ENCODE assay signal across 11 cellular contexts in the genomic region with DNA sequence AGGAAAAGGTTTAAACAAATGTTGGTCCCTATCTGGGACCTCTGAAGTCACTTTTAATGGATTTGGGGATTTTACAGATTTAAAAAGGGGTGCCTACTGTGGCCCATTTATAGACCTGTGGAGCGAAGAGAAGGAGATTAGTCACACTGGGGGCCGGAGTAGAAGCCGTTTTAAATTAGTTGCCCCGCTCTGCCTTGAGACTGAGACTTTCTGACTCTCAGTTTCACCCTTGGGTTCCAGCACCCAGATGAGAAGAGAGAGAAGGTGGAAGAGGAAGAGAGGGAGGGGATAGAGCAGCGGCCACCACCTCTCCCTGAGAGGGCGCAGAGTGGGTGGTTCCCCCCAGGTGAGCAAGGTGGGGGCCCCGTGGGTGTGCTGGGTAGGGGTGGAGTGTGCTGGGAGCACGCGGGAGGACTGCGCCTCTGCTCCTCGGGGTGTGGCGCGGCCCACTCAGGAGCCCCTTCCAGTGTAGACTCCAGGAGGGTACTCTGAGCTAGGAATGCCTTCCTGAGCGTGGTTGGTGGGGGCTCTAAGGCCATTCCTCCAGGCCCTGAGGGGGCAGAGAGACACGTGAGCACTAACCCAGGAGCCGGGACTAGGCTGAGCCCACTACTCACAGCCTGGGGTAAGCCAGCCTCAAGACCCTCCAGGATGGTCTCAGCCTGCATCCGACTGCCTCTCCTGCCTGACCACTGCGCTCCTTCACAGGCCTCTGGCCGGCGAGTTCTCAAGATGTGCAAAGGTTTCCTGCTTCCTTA. TPM values are rescaled to one million over a fixed set of nuclear protein-coding genes. Genes with fewer than 3 reads are reported as not detected.
A peak's percentile ranks its signal among the peaks of the same experiment; 100 is the strongest.
DNase-seq lines count a peak whose midpoint lies in the region; ATAC-seq, FAIRE-seq and TF ChIP-seq lines count a peak whose summit lies in the region.
"Had no signal": no experiment of that assay in that cellular context is flagged by ENCODE, and none has a peak within 500 bp of the region (broad histone marks: within the 10 kb centered on the region; RNA-seq: fewer than 3 reads in every experiment).

No MANE protein-coding gene starts in this region.

- H3K4me3 ChIP-seq in right atrium auricular region: peak overlapping the region in 1 of 2 donors; percentile 59
- no peak overlapping the region for H3K4me3 ChIP-seq in lung
- peak overlapping the region; percentile 80 for H3K4me3 ChIP-seq in thoracic aorta
- no peak overlapping the region for H3K4me3 ChIP-seq in small intestine (ENCODE audit: low read depth in 1 of 2, low read length in 2 of 2)

- H3K9me3 ChIP-seq in right atrium auricular region: no peaks in the 10 kb centered on the region
- H3K9me3 ChIP-seq in lung (ENCODE audit: control insufficient read depth in 2 of 2, insufficient read depth in 1 of 2, low read length in 1 of 2): no peaks in the 10 kb centered on the region
- no peaks in the 10 kb centered on the region for H3K9me3 ChIP-seq in thoracic aorta
- H3K9me3 ChIP-seq in small intestine (ENCODE audit: control insufficient read depth, low read depth): no peaks in the 10 kb centered on the region
- H3K9me3 ChIP-seq: ovary had no signal

- peaks cover 5% of the 10 kb centered on the region for H3K27me3 Mint-ChIP-seq in activated T-helper 17 cell treated with anti-CD3 and anti-CD28 coated beads, Interleukin-2, amount 50 U/mL, for 72 hours

- H3K36me3 ChIP-seq in right atrium auricular region (no peaks in the 10 kb centered on the region), lung (ENCODE audit: control insufficient read depth in 2 of 2, insufficient read depth in 2 of 2, low read length in 2 of 2) (no peaks in the 10 kb centered on the region), thoracic aorta (no peaks in the 10 kb centered on the region), small intestine (ENCODE audit: control insufficient read depth in 2 of 2, insufficient read depth in 2 of 2, low read length in 2 of 2) (no peaks in the 10 kb centered on the region)
- H3K36me3 ChIP-seq: ovary had no signal

- no peaks in the 10 kb centered on the region for H3K9me3 Mint-ChIP-seq in activated T-helper 17 cell treated with anti-CD3 and anti-CD28 coated beads, Interleukin-2, amount 50 U/mL, for 72 hours

- WGBS in lung, 2 donors: 81% methylated on average over 20 of the region's 20 CpGs
- 68 to 79% (median 71%) methylated on average over 14 to 20 of the region's 20 CpGs for WGBS in small intestine, 3 donors

- TF ChIP-seq CTCF in right atrium auricular region (IDR thresholded peaks at IDR 0.05) (no peak), lung (IDR thresholded peaks at IDR 0.05; ENCODE audit: control extremely low read depth, extremely low read depth) (no peak), thoracic aorta (IDR thresholded peaks at IDR 0.05) (no peak)

- peak overlapping the region; percentile 53 for H3K4me3 Mint-ChIP-seq in activated T-helper 17 cell treated with anti-CD3 and anti-CD28 coated beads, Interleukin-2, amount 50 U/mL, for 72 hours

- H3K4me1 ChIP-seq in right atrium auricular region (peaks cover 0 to 11% of the 10 kb centered on the region in 2 donors), lung (ENCODE audit: control insufficient read depth in 2 of 2, insufficient read depth in 2 of 2, low read length in 2 of 2) (peaks cover 0 to 7% of the 10 kb centered on the region in 2 donors), thoracic aorta (ENCODE audit: control insufficient read depth in 1 of 2, low read depth in 2 of 2) (peaks cover 4 to 12% of the 10 kb centered on the region in 2 donors), small intestine (ENCODE audit: control insufficient read depth in 2 of 2, insufficient read depth in 1 of 2, low read depth in 1 of 2, low read length in 1 of 2) (peaks cover 0 to 2% of the 10 kb centered on the region in 2 donors)

- H3K4me1 Mint-ChIP-seq in activated T-helper 17 cell treated with anti-CD3 and anti-CD28 coated beads, Interleukin-2, amount 50 U/mL, for 72 hours: peaks cover 5% of the 10 kb centered on the region

- H3K36me3 Mint-ChIP-seq in activated T-helper 17 cell treated with anti-CD3 and anti-CD28 coated beads, Interleukin-2, amount 50 U/mL, for 72 hours (ENCODE audit: low read depth): no peaks in the 10 kb centered on the region

- H3K27me3 ChIP-seq in right atrium auricular region: no peaks in the 10 kb centered on the region
- no peaks in the 10 kb centered on the region for H3K27me3 ChIP-seq in lung (ENCODE audit: control insufficient read depth, insufficient read depth)
- no peaks in the 10 kb centered on the region for H3K27me3 ChIP-seq in thoracic aorta (replicated peaks; ENCODE audit: insufficient read depth)
- H3K27me3 ChIP-seq in small intestine (ENCODE audit: control insufficient read depth in 2 of 2, insufficient read depth in 2 of 2, low read length in 2 of 2): no peaks in the 10 kb centered on the region
- H3K27me3 ChIP-seq: ovary had no signal

- no peak for ATAC-seq in Right ventricle myocardium inferior
- ATAC-seq in activated T-helper 17 cell treated with anti-CD3 and anti-CD28 coated beads, Interleukin-2, amount 50 U/mL, for 72 hours (replicated peaks): peak; percentile 30
- ATAC-seq in lung (ENCODE audit: insufficient read depth, low FRiP score): no peak
- no peak for ATAC-seq in thoracic aorta (ENCODE audit: insufficient number of reproducible peaks, low FRiP score, low read depth)
- no peak for ATAC-seq in GM21528 (IDR thresholded peaks at IDR 0.05; ENCODE audit: low FRiP score, unreplicated experiment)

- DNase-seq in right atrium auricular region (ENCODE audit: low spot score): peak; percentile 50
- DNase-seq in Right ventricle myocardium inferior (ENCODE audit: missing footprints): no peak
- peak; percentile 26 for DNase-seq in lung (ENCODE audit: low spot score)
- no peak for DNase-seq in thoracic aorta (ENCODE audit: low spot score)
- DNase-seq in small intestine: no peak
- no peak for DNase-seq in COLO829 (ENCODE audit: low spot score)
- DNase-seq: SIG-M5 had no signal

- intact Hi-C loops in Right ventricle myocardium inferior (cut with DNase I): loop anchor here (5.0 to 10.0 kb wide), 2 partner anchors 266 to 546 kb away; partner anchors contain the start of gene TOPBP1

- no peak overlapping the region for H3K27ac Mint-ChIP-seq in activated T-helper 17 cell treated with anti-CD3 and anti-CD28 coated beads, Interleukin-2, amount 50 U/mL, for 72 hours

- no peak overlapping the region for H3K27ac ChIP-seq in right atrium auricular region
- no peak overlapping the region for H3K27ac ChIP-seq in lung (ENCODE audit: low read depth in 1 of 2, low read length in 1 of 2)
- no peak overlapping the region for H3K27ac ChIP-seq in thoracic aorta
- no peak overlapping the region for H3K27ac ChIP-seq in small intestine (ENCODE audit: low read depth in 1 of 2, low read length in 1 of 2)
- H3K27ac ChIP-seq: C4-2B, ovary had no signal

- no peak for FAIRE-seq in small intestine (lab: Jason Lieb, UNC)

RNA-seq across cellular contexts. Expression of gene RAB6B, which starts 32.6 kb away (rescaled TPM):
- total RNA-seq in right atrium auricular region (10 to 100 TPM in 1 of 2 donors, 1 to 10 TPM in 1; 9.5 to 11.5 TPM), Right ventricle myocardium inferior (58.8 TPM), lung (1 to 10 TPM; 3.3 to 5.1 TPM), thoracic aorta (1 to 10 TPM in 1 of 2 donors, under 1 TPM in 1; 0.27 to 4.0 TPM)
- 1 to 10 TPM in 1 of 2 donors, under 1 TPM in 1; 0.19 to 3.1 TPM for total RNA-seq in activated T-helper 17 cell treated with anti-CD3 and anti-CD28 coated beads, Interleukin-2, amount 50 U/mL, for 72 hours
- polyA plus RNA-seq in lung (1 to 10 TPM; 1.8 to 3.0 TPM), small intestine (1 to 10 TPM in 1 of 3 donors, under 1 TPM in 1, not detected in 1; 0.27 to 7.5 TPM)

Comparison
In these comparisons a context has a peak if more than half of its experiments do, and no peak if none do; other contexts are left out.
1. DNase-seq: peak in right atrium auricular region (single experiment) and lung (single experiment); none in Right ventricle myocardium inferior (single experiment), thoracic aorta (single experiment), small intestine (single experiment) and COLO829 (single experiment).